18 cellular contexts compared by ENCODE assay signal in genomic region chr14:81067156-81067555, GRCh38.
DNase-seq lines count a peak whose midpoint lies in the region; FAIRE-seq and TF ChIP-seq lines count a peak whose summit lies in the region.
"Had no signal": no experiment of that assay in that cellular context is flagged by ENCODE, and none has a peak within 500 bp of the region (broad histone marks: within the 10 kb centered on the region; RNA-seq: fewer than 3 reads in every experiment).

No MANE protein-coding gene starts in this region.

- no peaks in the 10 kb centered on the region for H3K9me3 ChIP-seq in thyroid gland

- intact Hi-C loops in thyroid gland (cut with DNase I) = no loop called here

- no peak overlapping the region for H3K4me3 ChIP-seq in thyroid gland (replicated peaks in 1 of 3)
- H3K4me3 ChIP-seq: A549; BLaER1 treated with 17β-estradiol and CSF1 and Interleukin-3, amounts not matched to agents 10 nM and 100 nM had no signal

- no peak for TF ChIP-seq CTCF in D721Med (IDR thresholded peaks at IDR 0.05; ENCODE audit: insufficient read depth, missing control alignments)
- TF ChIP-seq CTCF in thyroid gland (IDR thresholded peaks at IDR 0.05) = peak in 1 of 6 experiments; percentile 20

- peaks cover 13 to 44% of the 10 kb centered on the region in 2 donors for H3K4me1 ChIP-seq in thyroid gland
- H3K4me1 ChIP-seq: A549, Caco-2 had no signal

- FAIRE-seq in D721Med (lab: Jason Lieb, UNC) = peak; percentile 77
- FAIRE-seq: A549, G401.6, GM12891, GM19239 had no signal

- peaks cover 2 to 15% of the 10 kb centered on the region in 2 donors for H3K36me3 ChIP-seq in thyroid gland
- H3K36me3 ChIP-seq: BLaER1 treated with 17β-estradiol and CSF1 and Interleukin-3, amounts not matched to agents 10 nM and 100 nM had no signal

- H3K27ac ChIP-seq in thyroid gland = peak overlapping the region; percentile 51 to 92 (median 84)
- H3K27ac ChIP-seq: 22Rv1; A549; BLaER1 treated with 17β-estradiol and CSF1 and Interleukin-3, amounts not matched to agents 10 nM and 100 nM; C4-2B had no signal

- DNase-seq in DMS79 (lab: John Stamatoyannopoulos, UW) (peak; percentile 13), DMS79 treated with DMSO at 0.1 percent for 48 hours (lab: John Stamatoyannopoulos, UW) (no peak), D721Med (ENCODE audit: insufficient read length, low spot score) (no peak), thyroid gland (peak; percentile 51 to 54), HuH-7 (ENCODE audit: low spot score) (no peak)
- DNase-seq: AML-193; Caco-2; Calu3; CD4-positive, alpha-beta T cell; CD8-positive, alpha-beta T cell; GF-D8 had no signal

- no peak for TF ChIP-seq POLR2A in thyroid gland (IDR thresholded peaks at IDR 0.05)

- no peaks in the 10 kb centered on the region for H3K27me3 ChIP-seq in thyroid gland
- H3K27me3 ChIP-seq: BLaER1 treated with 17β-estradiol and CSF1 and Interleukin-3, amounts not matched to agents 10 nM and 100 nM had no signal

- WGBS in thyroid gland, 2 donors = 25 to 45% methylated on average over 2 of the region's 2 CpGs

Comparison
In these comparisons a context has a peak if more than half of its experiments do, and no peak if none do; other contexts are left out.
1. DNase-seq: peak in DMS79 (single experiment) and thyroid gland (2 of 2); none in DMS79 treated with DMSO at 0.1 percent for 48 hours (single experiment), D721Med (single experiment) and HuH-7 (single experiment).